In the genomic region with DNA sequence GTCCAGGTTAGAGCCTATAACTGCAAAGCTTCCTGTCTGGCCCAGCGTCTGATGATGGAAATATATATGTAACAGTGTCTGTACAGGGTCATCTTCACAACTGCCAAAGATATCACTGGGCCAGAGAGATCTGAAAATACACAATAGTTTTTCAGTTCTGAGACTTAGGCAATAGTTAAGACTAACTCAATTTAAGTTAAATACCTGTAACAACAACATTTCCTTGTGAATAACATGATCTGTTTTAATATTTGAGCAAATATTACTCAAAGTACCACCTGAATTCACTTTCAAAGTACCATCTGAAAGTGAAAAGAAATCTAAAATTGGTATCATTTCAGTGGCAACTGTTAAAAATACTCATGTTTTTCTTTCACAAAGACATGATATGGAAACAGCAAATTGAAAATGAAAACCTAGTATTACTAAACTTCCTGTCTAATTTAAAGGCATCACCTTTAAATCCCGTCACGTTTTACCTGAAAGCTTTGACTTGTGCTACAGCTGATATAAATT, we compare ENCODE assay signal across 14 cellular contexts. TPM values are rescaled to one million over a fixed set of nuclear protein-coding genes. Genes with fewer than 3 reads are reported as not detected.
DNase-seq lines count a peak whose midpoint lies in the region; ATAC-seq lines count a peak whose summit lies in the region.
"Had no signal": no experiment of that assay in that cellular context is flagged by ENCODE, and none has a peak within 500 bp of the region (broad histone marks: within the 10 kb centered on the region; RNA-seq: fewer than 3 reads in every experiment).

No MANE protein-coding gene starts in this region.

- peaks cover 84% of the 10 kb centered on the region for H3K36me3 Mint-ChIP-seq in activated T-helper 17 cell treated with anti-CD3 and anti-CD28 coated beads, Interleukin-2, amount 50 U/mL, for 72 hours (ENCODE audit: low read depth)

- no peak overlapping the region for H3K27ac Mint-ChIP-seq in activated T-helper 17 cell treated with anti-CD3 and anti-CD28 coated beads, Interleukin-2, amount 50 U/mL, for 72 hours
- H3K27ac Mint-ChIP-seq: immature natural killer cell had no signal

- H3K9me3 Mint-ChIP-seq in activated T-helper 17 cell treated with anti-CD3 and anti-CD28 coated beads, Interleukin-2, amount 50 U/mL, for 72 hours = no peaks in the 10 kb centered on the region
- H3K9me3 Mint-ChIP-seq: immature natural killer cell had no signal

- no peaks in the 10 kb centered on the region for H3K27me3 Mint-ChIP-seq in activated T-helper 17 cell treated with anti-CD3 and anti-CD28 coated beads, Interleukin-2, amount 50 U/mL, for 72 hours

- ATAC-seq in GM18909 (IDR thresholded peaks at IDR 0.05; ENCODE audit: poor library complexity, unreplicated experiment) (peak; percentile 89), GM21526 (IDR thresholded peaks at IDR 0.05; ENCODE audit: low FRiP score, unreplicated experiment) (peak; percentile 76), HG03064 (IDR thresholded peaks at IDR 0.05; ENCODE audit: low read depth, unreplicated experiment) (peak; percentile 86)
- peak; percentile 80 for ATAC-seq in activated T-helper 17 cell treated with anti-CD3 and anti-CD28 coated beads, Interleukin-2, amount 50 U/mL, for 72 hours (replicated peaks)
- ATAC-seq: SK-N-SH treated with all-trans-retinoic acid at 6 μM for 48 hours had no signal

- H3K4me3 Mint-ChIP-seq in activated T-helper 17 cell treated with anti-CD3 and anti-CD28 coated beads, Interleukin-2, amount 50 U/mL, for 72 hours = no peak overlapping the region
- H3K4me3 Mint-ChIP-seq: immature natural killer cell had no signal

- peaks cover 6% of the 10 kb centered on the region for H3K4me1 Mint-ChIP-seq in activated T-helper 17 cell treated with anti-CD3 and anti-CD28 coated beads, Interleukin-2, amount 50 U/mL, for 72 hours
- H3K4me1 Mint-ChIP-seq: immature natural killer cell had no signal

- DNase-seq in GM03348 (ENCODE audit: low spot score) (no peak), DMS 273 (lab: John Stamatoyannopoulos, UW; ENCODE audit: unreplicated experiment) (no peak)
- no peak for DNase-seq in stimulated activated CD4-positive, alpha-beta T cell treated with anti-CD3 and anti-CD28 coated beads, Interleukin-2, amount 100 ng/mL, for 48 hours
- DNase-seq: brain microvascular endothelial cell, erythroblast, immature natural killer cell, NCI-H510A treated with DMSO at 0.1 percent for 48 hours had no signal

RNA-seq across cellular contexts. Expression of gene ZAR1, which starts 9.6 kb away (rescaled TPM):
- not detected for total RNA-seq in activated T-helper 17 cell treated with anti-CD3 and anti-CD28 coated beads, Interleukin-2, amount 50 U/mL, for 72 hours
- total RNA-seq: LHCN-M2, myocyte had no signal

RNA-seq across cellular contexts. Expression of gene SLC10A4, which starts 16.5 kb away (rescaled TPM):
- not detected for total RNA-seq in activated T-helper 17 cell treated with anti-CD3 and anti-CD28 coated beads, Interleukin-2, amount 50 U/mL, for 72 hours
- total RNA-seq: LHCN-M2, myocyte had no signal
